ENCODE assay signal across 26 cellular contexts in the genomic region with DNA sequence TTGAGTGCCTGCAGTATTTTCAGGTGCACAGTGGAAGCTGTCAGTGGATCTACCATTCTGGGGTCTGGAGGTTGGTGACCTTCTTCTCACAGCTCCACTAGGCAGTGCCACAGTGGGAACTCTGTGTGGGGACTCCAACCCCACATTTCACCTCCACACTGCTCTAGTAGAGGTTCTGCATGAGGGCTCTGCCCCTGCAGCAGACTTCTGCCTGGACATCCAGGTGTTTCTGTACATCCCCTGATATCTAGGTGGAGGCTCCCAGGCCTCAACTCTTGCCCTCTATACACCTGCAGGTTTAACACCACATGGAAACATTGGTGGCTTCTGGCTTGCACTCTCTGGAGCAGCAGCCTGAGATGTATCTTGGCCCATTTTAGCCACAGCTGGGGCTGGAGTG.
"Had no signal": no experiment of that assay in that cellular context is flagged by ENCODE, and none has a peak within 500 bp of the region (broad histone marks: within the 10 kb centered on the region; RNA-seq: fewer than 3 reads in every experiment).

No MANE protein-coding gene starts in this region.

- DNase-seq: stimulated activated CD4-positive, alpha-beta T cell treated with anti-CD3 and anti-CD28 coated beads, Interleukin-2, amount 100 ng/mL, for 48 hours; stimulated activated CD4-positive, alpha-beta T cell treated with anti-CD3 and anti-CD28 coated beads, Interleukin-4, amount 100 ng/mL, for 24 hours; stimulated activated CD4-positive, alpha-beta T cell treated with anti-CD3 and anti-CD28 coated beads, Interleukin-4, amount 100 ng/mL, for 4 hours; stimulated activated CD8-positive, alpha-beta memory T cell treated with anti-CD3 and anti-CD28 coated beads, Interleukin-4, amount 100 ng/mL, for 48 hours; stimulated activated naive B cell treated with anti-CD40 and anti-IgM and Interleukin-4, amounts not matched to agents 10 μg/mL and 1 μg/mL and 100 μg/mL, for 72 hours; stimulated activated naive CD4-positive, alpha-beta T cell; stimulated activated naive CD4-positive, alpha-beta T cell treated with Interleukin-2 at 50 U/mL for 16 hours; stimulated activated naive CD8-positive, alpha-beta T cell treated with anti-CD3 and anti-CD28 coated beads, Interleukin-15, amount 100 ng/mL, for 72 hours; stimulated activated naive CD8-positive, alpha-beta T cell treated with anti-CD3 and anti-CD28 coated beads, Interleukin-15, Interleukin-2, amounts not matched to agents 100 U/mL and 50 U/mL, for 24 hours; stomach; substantia nigra; testis; thyroid gland; tibial artery; transverse colon; trophoblast cell; upper lobe of left lung; upper lobe of right lung; uterus had no signal

- H3K27me3 ChIP-seq: testis, thyroid gland, upper lobe of left lung, uterus, vagina had no signal

- H3K27ac ChIP-seq: stomach, suprapubic skin, testis, thoracic aorta, thyroid gland, tibial artery, tibial nerve, transverse colon, upper lobe of left lung, upper lobe of right lung, uterus, vagina had no signal

- FAIRE-seq: urothelium cell line had no signal

- H3K4me3 ChIP-seq: stomach, suprapubic skin, testis, thoracic aorta, thyroid gland, tibial artery, tibial nerve, transverse colon, upper lobe of left lung, upper lobe of right lung, uterus, vagina had no signal

- H3K36me3 ChIP-seq: stomach, suprapubic skin, thoracic aorta, thyroid gland, tibial artery, tibial nerve, transverse colon, upper lobe of left lung, upper lobe of right lung, uterus, vagina had no signal

- H3K9me3 ChIP-seq: suprapubic skin, testis, thoracic aorta, thyroid gland, tibial artery, tibial nerve, transverse colon, upper lobe of left lung, upper lobe of right lung, uterus, vagina had no signal

- ATAC-seq: stimulated activated effector memory CD8-positive, alpha-beta T cell treated with anti-CD3 and anti-CD28 coated beads, Interleukin-12 subunit alpha, Interleukin-12 subunit beta, amount 100 ng/mL, for 72 hours; stimulated activated memory B cell treated with anti-CD40 and anti-IgM and Interleukin-4, amounts not matched to agents 10 μg/mL and 1 μg/mL and 100 μg/mL, for 72 hours; stimulated activated naive B cell treated with anti-CD40 and anti-IgM and Interleukin-4, amounts not matched to agents 10 μg/mL and 1 μg/mL and 100 μg/mL, for 72 hours; stimulated activated naive CD8-positive, alpha-beta T cell treated with anti-CD3 and anti-CD28 coated beads, Interleukin-15, amount 100 ng/mL, for 72 hours; stimulated activated naive CD8-positive, alpha-beta T cell treated with anti-CD3 and anti-CD28 coated beads, Interleukin-15, Interleukin-2, amounts not matched to agents 100 U/mL and 50 U/mL, for 24 hours; upper lobe of right lung had no signal

- H3K4me1 ChIP-seq: stomach, suprapubic skin, thyroid gland, tibial artery, tibial nerve, upper lobe of left lung, upper lobe of right lung, vagina had no signal
